19 cellular contexts compared by ENCODE assay signal in genomic region chr4:95729596-95729995, GRCh38.
DNase-seq lines count a peak whose midpoint lies in the region; ATAC-seq and TF ChIP-seq lines count a peak whose summit lies in the region.
"Had no signal": no experiment of that assay in that cellular context is flagged by ENCODE, and none has a peak within 500 bp of the region (broad histone marks: within the 10 kb centered on the region; RNA-seq: fewer than 3 reads in every experiment).

No MANE protein-coding gene starts in this region.

- H3K4me3 ChIP-seq in endodermal cell (ENCODE audit: low read length), result no peak overlapping the region
- peak overlapping the region in 1 of 2 donors; percentile 11 for H3K4me3 ChIP-seq in neuronal stem cell (ENCODE audit: low read length in 2 of 2)
- H3K4me3 ChIP-seq in stomach, result no peak overlapping the region
- H3K4me3 ChIP-seq: A549, BLaER1, Peyer's patch, SJSA1 had no signal

- no peak overlapping the region for H2BK12ac ChIP-seq in neuronal stem cell (ENCODE audit: low read length)

- H3K4me3 Mint-ChIP-seq in endodermal cell, result no peak overlapping the region
- H3K4me3 Mint-ChIP-seq in activated CD4-positive, alpha-beta T cell treated with anti-CD3 and anti-CD28 coated beads for 36 hours, result no peak overlapping the region
- H3K4me3 Mint-ChIP-seq: CD4-positive, alpha-beta memory T cell; HFFc6 had no signal

- intact Hi-C loops in activated CD4-positive, alpha-beta T cell treated with anti-CD3 and anti-CD28 coated beads for 36 hours (cut with DNase I, micrococcal nuclease), result no loop called here
- intact Hi-C loops in stomach (cut with DNase I; ENCODE audit: low total_unique reads), result no loop called here

- no peak for TF ChIP-seq POLR2A in stomach (IDR thresholded peaks at IDR 0.05)

- H3K27ac ChIP-seq in endodermal cell (ENCODE audit: low read depth, low read length), result no peak overlapping the region
- H3K27ac ChIP-seq in neuronal stem cell (replicated peaks; ENCODE audit: low read length), result no peak overlapping the region
- no peak overlapping the region for H3K27ac ChIP-seq in stomach
- H3K27ac ChIP-seq: A549, BLaER1, Peyer's patch, SJSA1 had no signal

- no peak overlapping the region for H3K9ac ChIP-seq in endodermal cell (ENCODE audit: extremely low read depth, low read length, poor library complexity, severe bottlenecking)
- H3K9ac ChIP-seq in neuronal stem cell (ENCODE audit: low read depth, low read length, poor library complexity), result no peak overlapping the region
- H3K9ac ChIP-seq: BLaER1, KMS-11 had no signal

- no peak overlapping the region for H2BK120ac ChIP-seq in neuronal stem cell (ENCODE audit: low read depth, low read length)

- H3K36me3 Mint-ChIP-seq in endodermal cell (ENCODE audit: low read depth), result no peaks in the 10 kb centered on the region
- no peaks in the 10 kb centered on the region for H3K36me3 Mint-ChIP-seq in activated CD4-positive, alpha-beta T cell treated with anti-CD3 and anti-CD28 coated beads for 36 hours (ENCODE audit: low read depth)
- H3K36me3 Mint-ChIP-seq: CD4-positive, alpha-beta memory T cell had no signal

- no peaks in the 10 kb centered on the region for H3K79me1 ChIP-seq in neuronal stem cell (ENCODE audit: low read depth, low read length)

- H3K27ac Mint-ChIP-seq in endodermal cell, result no peak overlapping the region
- H3K27ac Mint-ChIP-seq in activated CD4-positive, alpha-beta T cell treated with anti-CD3 and anti-CD28 coated beads for 36 hours, result no peak overlapping the region
- H3K27ac Mint-ChIP-seq: CD4-positive, alpha-beta memory T cell; HFFc6 had no signal

- H3K9me3 ChIP-seq in endodermal cell (ENCODE audit: control insufficient read depth, low read length), result no peaks in the 10 kb centered on the region
- no peaks in the 10 kb centered on the region for H3K9me3 ChIP-seq in neuronal stem cell (replicated peaks in 1 of 2; ENCODE audit: control insufficient read depth in 2 of 2, insufficient read depth in 1 of 2, low read depth in 1 of 2, low read length in 2 of 2)
- no peaks in the 10 kb centered on the region for H3K9me3 ChIP-seq in stomach
- H3K9me3 ChIP-seq: A549, BLaER1, Peyer's patch, SJSA1 had no signal

- no peak overlapping the region for H2AK5ac ChIP-seq in neuronal stem cell (ENCODE audit: low read depth, low read length)

- H3K36me3 ChIP-seq in endodermal cell (ENCODE audit: control insufficient read depth, insufficient read depth, low read length) (no peaks in the 10 kb centered on the region), neuronal stem cell (replicated peaks in 1 of 2; ENCODE audit: control insufficient read depth in 2 of 2, insufficient read depth in 2 of 2, low read length in 2 of 2) (no peaks in the 10 kb centered on the region), stomach (no peaks in the 10 kb centered on the region)
- H3K36me3 ChIP-seq: BLaER1, Peyer's patch, SJSA1 had no signal

- H3K27me3 Mint-ChIP-seq in endodermal cell (ENCODE audit: insufficient read depth), result no peaks in the 10 kb centered on the region
- H3K27me3 Mint-ChIP-seq in activated CD4-positive, alpha-beta T cell treated with anti-CD3 and anti-CD28 coated beads for 36 hours, result no peaks in the 10 kb centered on the region
- H3K27me3 Mint-ChIP-seq: CD4-positive, alpha-beta memory T cell had no signal

- H3K27me3 ChIP-seq in endodermal cell (ENCODE audit: control insufficient read depth, insufficient read depth, low read length, poor library complexity, severe bottlenecking), result no peaks in the 10 kb centered on the region
- H3K27me3 ChIP-seq in neuronal stem cell (ENCODE audit: control insufficient read depth in 3 of 3, insufficient read depth in 3 of 3, low read depth in 1 of 3, low read length in 3 of 3), result no peaks in the 10 kb centered on the region
- no peaks in the 10 kb centered on the region for H3K27me3 ChIP-seq in stomach
- H3K27me3 ChIP-seq: BLaER1, Peyer's patch, SJSA1 had no signal

- TF ChIP-seq CTCF in endodermal cell (conservative IDR thresholded peaks at IDR 0.05) (no peak), stomach (IDR thresholded peaks at IDR 0.05) (no peak)

- no peak overlapping the region for H3K4me2 ChIP-seq in neuronal stem cell (ENCODE audit: insufficient read depth, low read length, poor library complexity, severe bottlenecking)
- H3K4me2 ChIP-seq: A549, BLaER1, KMS-11 had no signal

- H3K4me1 Mint-ChIP-seq in endodermal cell, result peaks cover 18% of the 10 kb centered on the region
- no peaks in the 10 kb centered on the region for H3K4me1 Mint-ChIP-seq in activated CD4-positive, alpha-beta T cell treated with anti-CD3 and anti-CD28 coated beads for 36 hours
- H3K4me1 Mint-ChIP-seq: CD4-positive, alpha-beta memory T cell had no signal

- 69 to 83% methylated on average over 2 to 9 of the region's 9 CpGs for WGBS in endodermal cell (ENCODE audit: insufficient coverage in 1 of 2, insufficient read length in 1 of 2), 2 experiments
- no CpG with 5 or more reads among the region's 9 CpGs for WGBS in neuronal stem cell (ENCODE audit: extremely low coverage in 2 of 2, insufficient read length in 2 of 2, insufficient replicate concordance in 1 of 2), 2 donors
- 51 to 68% (median 65%) methylated on average over 9 of the region's 9 CpGs for WGBS in stomach, 5 donors

- no peak overlapping the region for H3K18ac ChIP-seq in neuronal stem cell (ENCODE audit: low read length)

- ATAC-seq in activated CD4-positive, alpha-beta T cell treated with anti-CD3 and anti-CD28 coated beads for 36 hours, result no peak
- ATAC-seq: A549 had no signal

- POLR2A ChIA-PET in activated CD4-positive, alpha-beta T cell treated with anti-CD3 and anti-CD28 coated beads for 36 hours (lab: Charles Lee), result no interaction called here

- no peak for TF ChIP-seq EP300 in stomach (IDR thresholded peaks at IDR 0.05)

- DNase-seq in NCI-H748 (lab: John Stamatoyannopoulos, UW; ENCODE audit: unreplicated experiment) (peak; percentile 42), NCI-H748 treated with DMSO at 0.1 percent for 48 hours (lab: John Stamatoyannopoulos, UW) (no peak), NCI-H345 treated with DMSO at 0.1 percent for 48 hours (lab: John Stamatoyannopoulos, UW; ENCODE audit: unreplicated experiment) (peak; percentile 25), endodermal cell (peak; percentile 66), neuronal stem cell (ENCODE audit: low spot score) (no peak), stomach (no peak)
- DNase-seq in stimulated activated CD4-positive, alpha-beta T cell treated with anti-CD3 and anti-CD28 coated beads, Interleukin-1b, Interleukin-23, amount 100 ng/mL, for 48 hours, result no peak
- DNase-seq in activated CD4-positive, alpha-beta T cell treated with anti-CD3 and anti-CD28 coated beads for 36 hours, result no peak
- DNase-seq: HFFc6; NCI-H1436; NCI-H1930; NCI-H524; NK-92 treated with Interleukin-12 subunit alpha and Interleukin-12 subunit beta, amount 100 ng/mL, for 24 hours; Peyer's patch had no signal

- CTCF ChIA-PET in activated CD4-positive, alpha-beta T cell treated with anti-CD3 and anti-CD28 coated beads for 36 hours (lab: Charles Lee), result no interaction called here

- H3K14ac ChIP-seq in neuronal stem cell (ENCODE audit: low read length), result no peak overlapping the region

- H3K9me3 Mint-ChIP-seq in endodermal cell, result no peaks in the 10 kb centered on the region
- no peaks in the 10 kb centered on the region for H3K9me3 Mint-ChIP-seq in activated CD4-positive, alpha-beta T cell treated with anti-CD3 and anti-CD28 coated beads for 36 hours (ENCODE audit: low read depth)

- H2BK5ac ChIP-seq in neuronal stem cell (ENCODE audit: low read length), result no peak overlapping the region

- H3K4me1 ChIP-seq in endodermal cell (ENCODE audit: control insufficient read depth, insufficient read depth, low read length) (no peaks in the 10 kb centered on the region), neuronal stem cell (ENCODE audit: control insufficient read depth in 2 of 2, insufficient read depth in 1 of 2, low read depth in 1 of 2, low read length in 2 of 2) (peaks cover 0 to 3% of the 10 kb centered on the region in 2 donors), stomach (no peaks in the 10 kb centered on the region)
- H3K4me1 ChIP-seq: BLaER1, Peyer's patch, SJSA1 had no signal

- H4K8ac ChIP-seq in neuronal stem cell (ENCODE audit: low read depth, low read length), result no peak overlapping the region

- H2BK15ac ChIP-seq in neuronal stem cell (ENCODE audit: low read length), result no peak overlapping the region

- H4K91ac ChIP-seq in neuronal stem cell (ENCODE audit: low read depth, low read length, poor library complexity), result no peak overlapping the region

- H3K23ac ChIP-seq in neuronal stem cell (ENCODE audit: low read depth, low read length, poor library complexity), result no peak overlapping the region

- H2AFZ ChIP-seq in neuronal stem cell (ENCODE audit: low read length), result peak overlapping the region; percentile 96

- H3K4ac ChIP-seq in neuronal stem cell (ENCODE audit: low read length), result no peak overlapping the region

Comparison
In these comparisons a context has a peak if more than half of its experiments do, and no peak if none do; other contexts are left out.
1. DNase-seq: peak in NCI-H748 (single experiment), NCI-H345 treated with DMSO at 0.1 percent for 48 hours (single experiment) and endodermal cell (single experiment); none in NCI-H748 treated with DMSO at 0.1 percent for 48 hours (single experiment), neuronal stem cell (single experiment), stimulated activated CD4-positive, alpha-beta T cell treated with anti-CD3 and anti-CD28 coated beads, Interleukin-1b, Interleukin-23, amount 100 ng/mL, for 48 hours (single experiment), activated CD4-positive, alpha-beta T cell treated with anti-CD3 and anti-CD28 coated beads for 36 hours (single experiment) and stomach (single experiment).